In the genomic region with DNA sequence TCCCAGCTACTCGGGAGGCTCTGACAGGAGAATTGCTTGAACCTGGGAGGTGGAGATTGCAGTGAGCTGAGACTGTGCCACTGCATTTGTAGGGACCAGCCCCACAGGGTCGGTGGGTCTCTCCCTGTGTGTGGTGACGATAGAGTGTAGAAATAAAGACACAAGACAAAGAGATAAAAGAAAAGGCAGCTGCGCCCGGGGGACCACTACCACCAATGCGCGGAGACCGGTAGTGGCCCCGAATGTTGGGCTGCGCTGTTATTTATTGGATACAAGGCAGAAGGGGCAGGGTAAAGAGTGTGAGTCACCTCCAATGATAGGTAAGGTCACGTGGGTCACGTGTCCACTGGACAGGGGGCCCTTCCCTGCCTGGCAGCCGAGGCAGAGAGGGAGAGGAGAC, we compare ENCODE assay signal across 11 cellular contexts. TPM values are rescaled to one million over a fixed set of nuclear protein-coding genes. Genes with fewer than 3 reads are reported as not detected.
A peak's percentile ranks its signal among the peaks of the same experiment; 100 is the strongest.
DNase-seq lines count a peak whose midpoint lies in the region; ATAC-seq, FAIRE-seq and TF ChIP-seq lines count a peak whose summit lies in the region.
"Not testable (repeated sequence)": the region's sequence is repeated elsewhere in the genome, so short reads cannot be mapped to it uniquely, and the experiment has no call there.
"Had no signal": no experiment of that assay in that cellular context is flagged by ENCODE, and none has a peak within 500 bp of the region (broad histone marks: within the 10 kb centered on the region; RNA-seq: fewer than 3 reads in every experiment).

No MANE protein-coding gene starts in this region.

- H3K9ac ChIP-seq in kidney (ENCODE audit: low read length in 2 of 2), result not testable (repeated sequence)

- ATAC-seq in central memory CD8-positive, alpha-beta T cell (replicated peaks; ENCODE audit: extremely low read depth, poor library complexity, severe bottlenecking); sciatic nerve: not testable (repeated sequence)

- not testable (repeated sequence) for H3K4me3 ChIP-seq in kidney (ENCODE audit: low read length in 2 of 2); spleen; suprapubic skin

- H3K27ac Mint-ChIP-seq in central memory CD8-positive, alpha-beta T cell (ENCODE audit: low read depth), result peak overlapping the region; percentile 39

- not testable (repeated sequence) for DNase-seq in central memory CD8-positive, alpha-beta T cell (ENCODE audit: low spot score in 2 of 2)
- peak; percentile 23 for DNase-seq in kidney
- peak; percentile 55 for DNase-seq in mesenteric fat pad (ENCODE audit: low spot score)
- DNase-seq in sciatic nerve (ENCODE audit: low spot score), result peak; percentile 42
- peak; percentile 50 for DNase-seq in spleen
- DNase-seq in suprapubic skin (ENCODE audit: low spot score in 2 of 2), result peak; percentile 15 to 58

- not testable (repeated sequence) for H3K4me3 Mint-ChIP-seq in central memory CD8-positive, alpha-beta T cell

- H3K27ac ChIP-seq in kidney (ENCODE audit: low read depth in 2 of 2, low read length in 2 of 2); spleen; suprapubic skin: not testable (repeated sequence)

- WGBS in spleen, 5 donors, result 85 to 96% (median 88%) methylated on average over 10 to 12 of the region's 13 CpGs
- WGBS in suprapubic skin, result 86% methylated on average over 11 of the region's 13 CpGs

- not testable (repeated sequence) for TF ChIP-seq CTCF in kidney (IDR thresholded peaks at IDR 0.05; ENCODE audit: borderline replicate concordance, extremely low read depth, insufficient read depth); spleen (IDR thresholded peaks at IDR 0.05 in 8 of 11, conservative IDR thresholded peaks at IDR 0.05 in 3 of 11); suprapubic skin (IDR thresholded peaks at IDR 0.05)

- H3K27me3 Mint-ChIP-seq in central memory CD8-positive, alpha-beta T cell, result peaks cover 37% of the 10 kb centered on the region

- H3K9me3 ChIP-seq in kidney (ENCODE audit: control insufficient read depth in 1 of 2, low read length in 2 of 2); spleen; suprapubic skin: not testable (repeated sequence)

- not testable (repeated sequence) for FAIRE-seq in kidney (lab: Jason Lieb, UNC)

- H3K9me3 Mint-ChIP-seq in central memory CD8-positive, alpha-beta T cell, result not testable (repeated sequence)

- intact Hi-C loops in kidney (cut with DNase I); sciatic nerve (cut with DNase I); spleen (cut with DNase I; ENCODE audit: low total_unique reads): not testable (repeated sequence)

- TF ChIP-seq POLR2A in spleen (IDR thresholded peaks at IDR 0.05); suprapubic skin (IDR thresholded peaks at IDR 0.05): not testable (repeated sequence)

- not testable (repeated sequence) for H3K27me3 ChIP-seq in spleen (replicated peaks in 1 of 7)
- H3K27me3 ChIP-seq in suprapubic skin, result peaks cover 30% of the 10 kb centered on the region

- H3K36me3 ChIP-seq in kidney (ENCODE audit: control insufficient read depth in 1 of 2, insufficient read depth in 2 of 2, low read length in 2 of 2); spleen; suprapubic skin: not testable (repeated sequence)

- not testable (repeated sequence) for H3K4me1 Mint-ChIP-seq in central memory CD8-positive, alpha-beta T cell

- H3K36me3 Mint-ChIP-seq in central memory CD8-positive, alpha-beta T cell (ENCODE audit: insufficient read depth), result not testable (repeated sequence)

- TF ChIP-seq EP300 in suprapubic skin (IDR thresholded peaks at IDR 0.05), result not testable (repeated sequence)

- not testable (repeated sequence) for H3K4me1 ChIP-seq in kidney (ENCODE audit: control insufficient read depth in 1 of 2, insufficient read depth in 1 of 2, low read depth in 1 of 2, low read length in 2 of 2); suprapubic skin
- H3K4me1 ChIP-seq in spleen, result peaks cover 3 to 55% (median 29%) of the 10 kb centered on the region in 6 donors

RNA-seq across cellular contexts. Expression of a gene that starts 9.3 kb away (rescaled TPM):
- total RNA-seq in kidney, result 5.9 TPM
- 1.4 TPM for polyA plus RNA-seq in kidney (ENCODE audit: insufficient read depth, low read depth, low replicate concordance)
- 23.0 TPM for total RNA-seq in mesenteric fat pad
- total RNA-seq in sciatic nerve, result 5.3 TPM
- total RNA-seq in spleen, result 100 to 1,000 TPM in 2 of 7 donors, 10 to 100 TPM in 5; 43.3 to 262 (median 79.9) TPM
- polyA plus RNA-seq in spleen, result 10 to 100 TPM; 16.3 to 53.6 (median 34.5) TPM
- not detected for total RNA-seq in suprapubic skin
- total RNA-seq: A673, Caco-2, Calu3 had no signal
- polyA plus RNA-seq: AG04450 had no signal

RNA-seq across cellular contexts. Expression of a gene that starts 16.7 kb away (rescaled TPM):
- total RNA-seq in kidney (0.69 TPM), mesenteric fat pad (1.0 TPM), sciatic nerve (2.1 TPM), spleen (10 to 100 TPM; 11.5 to 61.1 (median 17.5) TPM), suprapubic skin (under 1 TPM in 3 of 4 donors, not detected in 1; 0.48 to 0.72 (median 0.55) TPM)
- polyA plus RNA-seq in kidney (ENCODE audit: insufficient read depth, low read depth, low replicate concordance) (not detected), spleen (10 to 100 TPM; 32.1 to 80.9 (median 39.8) TPM)
- total RNA-seq: A673; Caco-2; Calu3; CD8-positive, alpha-beta T cell had no signal
- polyA plus RNA-seq: AG04450 had no signal

RNA-seq across cellular contexts. Expression of a gene that starts 41.4 kb away (rescaled TPM):
- 11.5 TPM for total RNA-seq in kidney
- 1.9 TPM for polyA plus RNA-seq in kidney (ENCODE audit: insufficient read depth, low read depth, low replicate concordance)
- 14.4 TPM for total RNA-seq in mesenteric fat pad
- total RNA-seq in sciatic nerve, result 12.9 TPM
- total RNA-seq in spleen, result 100 to 1,000 TPM in 3 of 7 donors, 10 to 100 TPM in 4; 52.9 to 209 (median 94.5) TPM
- polyA plus RNA-seq in spleen, result 10 to 100 TPM; 10.2 to 26.0 (median 23.8) TPM
- total RNA-seq in suprapubic skin, result under 1 TPM in 3 of 4 donors, not detected in 1; 0.38 to 0.80 (median 0.64) TPM
- total RNA-seq: A673, Caco-2, Calu3 had no signal
- polyA plus RNA-seq: AG04450 had no signal

RNA-seq across cellular contexts. Expression of a gene that starts 42.4 kb away (rescaled TPM):
- total RNA-seq in kidney, result 41.9 TPM
- 4.1 TPM for polyA plus RNA-seq in kidney (ENCODE audit: insufficient read depth, low read depth, low replicate concordance)
- total RNA-seq in mesenteric fat pad, result 63.8 TPM
- 44.7 TPM for total RNA-seq in sciatic nerve
- total RNA-seq in spleen, result 100 to 1,000 TPM in 6 of 7 donors, 10 to 100 TPM in 1; 95.9 to 164 (median 125) TPM
- polyA plus RNA-seq in spleen, result 10 to 100 TPM; 56.3 to 74.8 (median 71.1) TPM
- 1 to 10 TPM; 1.0 to 1.9 (median 1.5) TPM for total RNA-seq in suprapubic skin
- total RNA-seq: A673, Caco-2 had no signal
- polyA plus RNA-seq: AG04450 had no signal
